30 cellular contexts compared by ENCODE assay signal in the genomic region with DNA sequence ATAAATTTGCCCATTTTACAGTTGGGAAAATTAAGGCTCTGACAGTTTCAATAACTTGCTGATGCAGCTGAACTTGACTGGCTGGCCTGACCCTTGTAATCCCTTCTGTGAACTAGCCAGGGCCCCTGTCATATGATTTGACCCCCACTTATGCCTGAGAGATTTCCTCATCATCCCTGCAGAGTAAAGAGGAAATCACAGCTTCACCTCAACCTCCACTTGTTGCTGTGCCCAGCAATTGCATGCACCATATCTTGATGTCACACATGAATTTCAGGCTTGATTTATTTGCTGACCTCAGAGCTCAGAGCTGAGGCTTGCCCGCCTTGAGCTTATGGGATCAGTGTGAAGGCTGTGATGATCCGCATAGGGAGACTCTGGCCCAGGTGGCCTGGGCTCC.
"Had no signal": no experiment of that assay in that cellular context is flagged by ENCODE, and none has a peak within 500 bp of the region (broad histone marks: within the 10 kb centered on the region; RNA-seq: fewer than 3 reads in every experiment).

No MANE protein-coding gene starts in this region.

- H3K4me1 ChIP-seq: esophagus muscularis mucosa, foreskin keratinocyte, gastroesophageal sphincter, heart left ventricle, left lung, pancreas, suprapubic skin, upper lobe of right lung, uterus had no signal

- DNase-seq: effector CD8-positive, alpha-beta T cell; foreskin keratinocyte; heart left ventricle; left cardiac atrium; left lung; mesenchymal stem cell; mucosa of descending colon; naive B cell; pancreas; stimulated activated CD4-positive, alpha-beta T cell treated with anti-CD3 and anti-CD28 coated beads, Interleukin-12 subunit alpha, Interleukin-12 subunit beta, amount 100 ng/mL, for 4 hours; stimulated activated CD4-positive, alpha-beta T cell treated with anti-CD3 and anti-CD28 coated beads, Interleukin-1b, Interleukin-23, amount 100 ng/mL, for 48 hours; stimulated activated CD4-positive, alpha-beta T cell treated with anti-CD3 and anti-CD28 coated beads, Interleukin-4, amount 100 ng/mL, for 1 hour; stimulated activated CD8-positive, alpha-beta memory T cell treated with anti-CD3 and anti-CD28 coated beads, Interleukin-4, amount 100 ng/mL, for 48 hours; stimulated activated naive CD4-positive, alpha-beta T cell; stimulated activated naive CD8-positive, alpha-beta T cell treated with anti-CD3 and anti-CD28 coated beads, Interleukin-15, amount 100 ng/mL, for 72 hours; transverse colon; upper lobe of right lung; uterus had no signal

- FAIRE-seq: colon, endothelial cell of umbilical vein, islet of Langerhans, pancreas had no signal

- H3K9me3 Mint-ChIP-seq: dendritic cell treated with granulocyte-macrophage colony-stimulating factor and Interleukin-4, amounts not matched to agents 40 ng/mL and 50 ng/mL, for 4 days; mesothelial cell of epicardium; naive B cell; stimulated activated naive CD8-positive, alpha-beta T cell treated with anti-CD3 and anti-CD28 coated beads, Interleukin-15, amount 100 ng/mL, for 72 hours had no signal

- H3K79me2 ChIP-seq: hepatocyte had no signal

- H3K4me3 ChIP-seq: esophagus muscularis mucosa, gastroesophageal sphincter, heart left ventricle, hepatocyte, left lung, mucosa of descending colon, pancreas, smooth muscle cell, suprapubic skin, transverse colon, upper lobe of right lung, uterus had no signal

- ATAC-seq: foreskin keratinocyte; gastroesophageal sphincter; heart left ventricle; left cardiac atrium; left lung; mucosa of descending colon; pancreas; sciatic nerve; stimulated activated naive CD8-positive, alpha-beta T cell treated with anti-CD3 and anti-CD28 coated beads, Interleukin-15, amount 100 ng/mL, for 72 hours; upper lobe of right lung had no signal

- H3K4me1 Mint-ChIP-seq: naive B cell had no signal

- H3K27me3 ChIP-seq: esophagus muscularis mucosa, gastroesophageal sphincter, hepatocyte, left lung, neutrophil, pancreas, suprapubic skin, transverse colon, upper lobe of right lung, uterus had no signal

- H3K27ac ChIP-seq: esophagus muscularis mucosa, foreskin keratinocyte, gastroesophageal sphincter, heart left ventricle, hepatocyte, left lung, neutrophil, pancreas, suprapubic skin, transverse colon, upper lobe of right lung, uterus had no signal

- H3K36me3 ChIP-seq: esophagus muscularis mucosa, gastroesophageal sphincter, heart left ventricle, left lung, neutrophil, pancreas, suprapubic skin, transverse colon, upper lobe of right lung, uterus had no signal

- H3K4me3 Mint-ChIP-seq: dendritic cell treated with granulocyte-macrophage colony-stimulating factor and Interleukin-4, amounts not matched to agents 40 ng/mL and 50 ng/mL, for 4 days; mesothelial cell of epicardium; naive B cell; stimulated activated naive CD8-positive, alpha-beta T cell treated with anti-CD3 and anti-CD28 coated beads, Interleukin-15, amount 100 ng/mL, for 72 hours had no signal

- H3K36me3 Mint-ChIP-seq: mesothelial cell of epicardium, naive B cell had no signal

- H3K27ac Mint-ChIP-seq: dendritic cell treated with granulocyte-macrophage colony-stimulating factor and Interleukin-4, amounts not matched to agents 40 ng/mL and 50 ng/mL, for 4 days; mesothelial cell of epicardium; naive B cell; stimulated activated naive CD8-positive, alpha-beta T cell treated with anti-CD3 and anti-CD28 coated beads, Interleukin-15, amount 100 ng/mL, for 72 hours had no signal

- H3K9me3 ChIP-seq: esophagus muscularis mucosa, gastroesophageal sphincter, heart left ventricle, left lung, mucosa of descending colon, neutrophil, pancreas, suprapubic skin, transverse colon, upper lobe of right lung, uterus had no signal

- H2AFZ ChIP-seq: hepatocyte had no signal

- H3K4me2 ChIP-seq: hepatocyte, smooth muscle cell had no signal
